15 cellular contexts compared by ENCODE assay signal in genomic region chr11:12403995-12404345, GRCh38. TPM values are rescaled to one million over a fixed set of nuclear protein-coding genes. Genes with fewer than 3 reads are reported as not detected.
"Had no signal": no experiment of that assay in that cellular context is flagged by ENCODE, and none has a peak within 500 bp of the region (broad histone marks: within the 10 kb centered on the region; RNA-seq: fewer than 3 reads in every experiment).

No MANE protein-coding gene starts in this region.

- H3K27ac ChIP-seq: dorsolateral prefrontal cortex, pancreas had no signal

- DNase-seq: activated B cell treated with CpG ODN at 0.5 μM for 24 hours; activated CD4-positive, alpha-beta memory T cell treated with anti-CD3 and anti-CD28 coated beads for 36 hours; activated CD4-positive, alpha-beta T cell treated with anti-CD3 and anti-CD28 coated beads for 4 hours; activated gamma-delta T cell treated with Interleukin-2 at 50 U/mL for 16 hours; activated T-cell treated with anti-CD3 and anti-CD28 coated beads for 4 hours; amniotic stem cell; dorsolateral prefrontal cortex; naive thymus-derived CD4-positive, alpha-beta T cell; stimulated activated CD4-positive, alpha-beta T cell treated with anti-CD3 and anti-CD28 coated beads, Interleukin-2, amount 100 ng/mL, for 24 hours; stimulated activated naive CD8-positive, alpha-beta T cell treated with anti-CD3 and anti-CD28 coated beads, Interleukin-15, Interleukin-2, amounts not matched to agents 100 U/mL and 50 U/mL, for 24 hours; T-helper 1 cell; T-helper 9 cell; upper lobe of left lung had no signal

- H3K9me3 ChIP-seq: pancreas, upper lobe of left lung had no signal

- H3K36me3 ChIP-seq: pancreas, upper lobe of left lung had no signal

- ATAC-seq: naive thymus-derived CD4-positive, alpha-beta T cell; stimulated activated naive CD8-positive, alpha-beta T cell treated with anti-CD3 and anti-CD28 coated beads, Interleukin-15, Interleukin-2, amounts not matched to agents 100 U/mL and 50 U/mL, for 24 hours had no signal

- H3K27me3 ChIP-seq: dorsolateral prefrontal cortex, pancreas, upper lobe of left lung had no signal

- H3K4me3 ChIP-seq: dorsolateral prefrontal cortex, pancreas, upper lobe of left lung had no signal

RNA-seq across cellular contexts. Expression of gene PARVA, which starts 26.6 kb away (rescaled TPM):
- total RNA-seq: activated B cell treated with CpG ODN at 0.5 μM for 24 hours; activated T-helper 1 cell treated with anti-CD3 and anti-CD28 coated beads, Interleukin-12 subunit alpha, Interleukin-12 subunit beta, Interleukin-2, Interleukin-4 antibody, amounts not matched to agents 30 ng/mL and 10 ng/mL and 1 ng/mL, durations not matched to agents 14 hours and 24 hours and 36 hours had no signal
